28 cellular contexts compared by ENCODE assay signal in genomic region chr3:128882709-128883108, GRCh38. TPM values are rescaled to one million over a fixed set of nuclear protein-coding genes. Genes with fewer than 3 reads are reported as not detected.
DNase-seq lines count a peak whose midpoint lies in the region; ATAC-seq and TF ChIP-seq lines count a peak whose summit lies in the region.
"Had no signal": no experiment of that assay in that cellular context is flagged by ENCODE, and none has a peak within 500 bp of the region (broad histone marks: within the 10 kb centered on the region; RNA-seq: fewer than 3 reads in every experiment).

No MANE protein-coding gene starts in this region.

- WGBS in psoas muscle, 3 donors: 91 to 97% (median 92%) methylated on average over 1 of the region's 1 CpG

- CTCF ChIA-PET in Calu3 (lab: Charles Lee): interaction anchor here (0.6 kb wide), 1 partner anchor 406 kb away, joined by 4 read pairs; no protein-coding TSS in a partner anchor

- H3K4me3 ChIP-seq in DND-41 (ENCODE audit: low read depth in 1 of 2, low read length in 2 of 2) (no peak overlapping the region), psoas muscle (no peak overlapping the region)
- H3K4me3 ChIP-seq: A549, lung, upper lobe of left lung had no signal

- no peaks in the 10 kb centered on the region for H3K9me3 ChIP-seq in DND-41 (ENCODE audit: insufficient read depth, low read length, severe bottlenecking)
- no peaks in the 10 kb centered on the region for H3K9me3 ChIP-seq in psoas muscle
- H3K9me3 ChIP-seq: A549, Caco-2, upper lobe of left lung had no signal

- intact Hi-C loops in psoas muscle (cut with DNase I): no loop called here
- intact Hi-C loops in Calu3 (cut with micrococcal nuclease; ENCODE audit: unreplicated experiment): no loop called here

- H4K20me1 ChIP-seq in DND-41 (ENCODE audit: insufficient read depth, low read length): peaks cover 16% of the 10 kb centered on the region; the same call in 1 of the 2 replicates

- H3K27ac ChIP-seq in DND-41 (ENCODE audit: low read length) (no peak overlapping the region), psoas muscle (peak overlapping the region; percentile 97)
- H3K27ac ChIP-seq: A549, foreskin keratinocyte, upper lobe of left lung had no signal

- H3K27me3 ChIP-seq in DND-41 (ENCODE audit: insufficient read depth, low read length, poor library complexity) (no peaks in the 10 kb centered on the region), psoas muscle (ENCODE audit: insufficient read depth in 3 of 3, low read length in 2 of 3) (no peaks in the 10 kb centered on the region)
- H3K27me3 ChIP-seq: foreskin keratinocyte, upper lobe of left lung had no signal

- no peaks in the 10 kb centered on the region for H3K27me3 Mint-ChIP-seq in activated T-cell treated with anti-CD3 and anti-CD28 coated beads, Interleukin-2, amount 50 U/mL, for 72 hours (ENCODE audit: low read depth)
- peaks cover 9% of the 10 kb centered on the region for H3K27me3 Mint-ChIP-seq in brain
- H3K27me3 Mint-ChIP-seq in Calu3 (ENCODE audit: unreplicated experiment): no peaks in the 10 kb centered on the region

- no peak overlapping the region for H2AFZ ChIP-seq in DND-41 (ENCODE audit: low read depth, low read length)

- H3K9me3 Mint-ChIP-seq in activated T-cell treated with anti-CD3 and anti-CD28 coated beads, Interleukin-2, amount 50 U/mL, for 72 hours: no peaks in the 10 kb centered on the region
- peaks cover 0 to 2% (median 0%) of the 10 kb centered on the region in 5 experiments for H3K9me3 Mint-ChIP-seq in brain
- H3K9me3 Mint-ChIP-seq in Calu3 (ENCODE audit: low read depth, unreplicated experiment): no peaks in the 10 kb centered on the region
- H3K9me3 Mint-ChIP-seq: H9 had no signal

- DNase-seq in activated T-cell treated with anti-CD3 and anti-CD28 coated beads, Interleukin-2, amount 50 U/mL, for 72 hours: no peak
- DNase-seq in activated T-cell treated with anti-CD3 and anti-CD28 coated beads for 4 hours (no peak), DND-41 (no peak), psoas muscle (no peak), NCI-H446 (lab: John Stamatoyannopoulos, UW) (no peak), Calu3 (no peak)
- DNase-seq: AML-193; anterior cingulate cortex; Caco-2; DMS79 treated with DMSO at 0.1 percent for 48 hours; effector memory CD4-positive, alpha-beta T cell; foreskin keratinocyte; H9; IMR-90; kidney glomerular epithelial cell; NCI-H1048; NCI-H1694 treated with DMSO at 0.1 percent for 48 hours; NCI-H526 treated with DMSO at 0.1 percent for 48 hours; SIG-M5; stimulated activated CD8-positive, alpha-beta memory T cell treated with anti-CD3 and anti-CD28 coated beads, Interleukin-4, amount 100 ng/mL, for 48 hours; SW 1271; upper lobe of left lung had no signal

- peaks cover 6 to 8% of the 10 kb centered on the region in 2 donors for H3K36me3 Mint-ChIP-seq in activated T-cell treated with anti-CD3 and anti-CD28 coated beads, Interleukin-2, amount 50 U/mL, for 72 hours (ENCODE audit: insufficient read depth in 2 of 2)
- H3K36me3 Mint-ChIP-seq in brain: peaks cover 20% of the 10 kb centered on the region
- peaks cover 69% of the 10 kb centered on the region for H3K36me3 Mint-ChIP-seq in Calu3 (ENCODE audit: insufficient read depth, unreplicated experiment)

- TF ChIP-seq CTCF in DND-41 (IDR thresholded peaks at IDR 0.05; ENCODE audit: borderline replicate concordance, extremely low read depth, low read length, poor library complexity, severe bottlenecking): no peak
- no peak for TF ChIP-seq CTCF in brain (conservative IDR thresholded peaks at IDR 0.05)
- TF ChIP-seq CTCF in psoas muscle (IDR thresholded peaks at IDR 0.05): no peak
- TF ChIP-seq CTCF in Calu3 (IDR thresholded peaks at IDR 0.05; ENCODE audit: unreplicated experiment): no peak

- peak overlapping the region; percentile 78; the same call in 1 of the 2 replicates for H3K4me2 ChIP-seq in DND-41 (ENCODE audit: insufficient read depth, low read length)
- H3K4me2 ChIP-seq: A549 had no signal

- no TSS peak for BruUV-seq in Calu3 (replicated peaks; lab: Mats Ljungman, UMichigan)

- no peak for ATAC-seq in activated T-cell treated with anti-CD3 and anti-CD28 coated beads, Interleukin-2, amount 50 U/mL, for 72 hours (replicated peaks in 1 of 2)
- ATAC-seq in DND-41 (ENCODE audit: insufficient read depth, low read depth): no peak
- ATAC-seq in psoas muscle: no peak
- ATAC-seq in HG02623 (IDR thresholded peaks at IDR 0.05; ENCODE audit: unreplicated experiment): no peak
- ATAC-seq: A549, esophagus mucosa, foreskin keratinocyte, Panc1 had no signal

- H3K79me2 ChIP-seq in DND-41 (ENCODE audit: insufficient read depth, low read length): peaks cover 78% of the 10 kb centered on the region

- H3K9ac ChIP-seq in DND-41 (ENCODE audit: low read depth, low read length): no peak overlapping the region

- H3K4me3 Mint-ChIP-seq in activated T-cell treated with anti-CD3 and anti-CD28 coated beads, Interleukin-2, amount 50 U/mL, for 72 hours: peak overlapping the region; percentile 7
- peak overlapping the region; percentile 38 to 99 (median 53) for H3K4me3 Mint-ChIP-seq in brain
- H3K4me3 Mint-ChIP-seq in Calu3 (ENCODE audit: low read depth, unreplicated experiment): no peak overlapping the region

- H3K4me1 Mint-ChIP-seq in activated T-cell treated with anti-CD3 and anti-CD28 coated beads, Interleukin-2, amount 50 U/mL, for 72 hours (ENCODE audit: low read depth): peaks cover 55% of the 10 kb centered on the region
- H3K4me1 Mint-ChIP-seq in brain (peaks cover 64% of the 10 kb centered on the region), Calu3 (ENCODE audit: low read depth, unreplicated experiment) (peaks cover 38% of the 10 kb centered on the region)

- H3K27ac Mint-ChIP-seq in activated T-cell treated with anti-CD3 and anti-CD28 coated beads, Interleukin-2, amount 50 U/mL, for 72 hours: peak overlapping the region; percentile 48
- peak overlapping the region in 3 of 5 experiments; percentile 22 to 69 (median 49) for H3K27ac Mint-ChIP-seq in brain
- no peak overlapping the region for H3K27ac Mint-ChIP-seq in Calu3 (ENCODE audit: unreplicated experiment)

- peaks cover 45% of the 10 kb centered on the region for H3K4me1 ChIP-seq in DND-41 (ENCODE audit: insufficient read depth, low read length)
- peaks cover 37% of the 10 kb centered on the region for H3K4me1 ChIP-seq in psoas muscle
- H3K4me1 ChIP-seq: foreskin keratinocyte had no signal

- H3K36me3 ChIP-seq in DND-41 (ENCODE audit: insufficient read depth, low read length) (peaks cover 55% of the 10 kb centered on the region), psoas muscle (ENCODE audit: insufficient read depth in 1 of 2, low read depth in 1 of 2) (peaks cover 4 to 42% of the 10 kb centered on the region in 2 donors)

RNA-seq across cellular contexts. Expression of gene ACAD9, which starts 3.3 kb away (rescaled TPM):
- 10 to 100 TPM; 21.9 to 30.0 TPM for total RNA-seq in activated T-cell treated with anti-CD3 and anti-CD28 coated beads, Interleukin-2, amount 50 U/mL, for 72 hours
- polyA plus RNA-seq in brain (ENCODE audit: insufficient read depth, low read depth, low replicate concordance) (39.9 TPM), psoas muscle (10 to 100 TPM; 17.0 to 30.0 (median 23.4) TPM)
- total RNA-seq in psoas muscle (10 to 100 TPM; 23.9 to 47.8 (median 32.6) TPM), Calu3 (2022) (112 and 124 TPM in 2 replicates)
